18 cellular contexts compared by ENCODE assay signal in genomic region chr4:101174679-101175078, GRCh38.
DNase-seq lines count a peak whose midpoint lies in the region; ATAC-seq, FAIRE-seq and TF ChIP-seq lines count a peak whose summit lies in the region.
"Had no signal": no experiment of that assay in that cellular context is flagged by ENCODE, and none has a peak within 500 bp of the region (broad histone marks: within the 10 kb centered on the region; RNA-seq: fewer than 3 reads in every experiment).

No MANE protein-coding gene starts in this region.

- H3K4me3 Mint-ChIP-seq in stimulated activated naive B cell treated with anti-CD40 and anti-IgM and Interleukin-4, amounts not matched to agents 10 μg/mL and 1 μg/mL and 100 μg/mL, for 72 hours: no peak overlapping the region
- H3K4me3 Mint-ChIP-seq: B cell; CD4-positive, CD25-positive, alpha-beta regulatory T cell had no signal

- H3K27ac Mint-ChIP-seq in stimulated activated naive B cell treated with anti-CD40 and anti-IgM and Interleukin-4, amounts not matched to agents 10 μg/mL and 1 μg/mL and 100 μg/mL, for 72 hours: peak overlapping the region; percentile 25
- H3K27ac Mint-ChIP-seq: B cell; CD4-positive, CD25-positive, alpha-beta regulatory T cell had no signal

- intact Hi-C loops in Right ventricle myocardium superior (cut with DNase I): loop anchor here (10.0 kb wide), 1 partner anchor 470 kb away; no protein-coding TSS in a partner anchor
- intact Hi-C loops in Right ventricle myocardium inferior (cut with DNase I): loop anchor here (5.0 kb wide), 1 partner anchor 173 kb away; the partner anchor contains the start of gene PPP3CA

- peaks cover 30 to 59% of the 10 kb centered on the region in 2 donors for H3K4me1 Mint-ChIP-seq in stimulated activated naive B cell treated with anti-CD40 and anti-IgM and Interleukin-4, amounts not matched to agents 10 μg/mL and 1 μg/mL and 100 μg/mL, for 72 hours

- TF ChIP-seq CTCF in RWPE1 (conservative IDR thresholded peaks at IDR 0.05; ENCODE audit: low read depth): no peak

- no peak for TF ChIP-seq POLR2A in H54 (IDR thresholded peaks at IDR 0.05; ENCODE audit: low read depth, low read length)

- no peak for FAIRE-seq in H54 (lab: Jason Lieb, UNC)

- H3K27me3 Mint-ChIP-seq in stimulated activated naive B cell treated with anti-CD40 and anti-IgM and Interleukin-4, amounts not matched to agents 10 μg/mL and 1 μg/mL and 100 μg/mL, for 72 hours: no peaks in the 10 kb centered on the region
- H3K27me3 Mint-ChIP-seq: B cell; CD4-positive, CD25-positive, alpha-beta regulatory T cell had no signal

- no peak for DNase-seq in Right ventricle myocardium superior
- DNase-seq in Right ventricle myocardium inferior (ENCODE audit: missing footprints): no peak
- DNase-seq in NCI-H69 (lab: John Stamatoyannopoulos, UW): peak; percentile 32
- DNase-seq in left kidney (ENCODE audit: low read depth, low spot score): peak; percentile 18
- no peak for DNase-seq in stimulated activated naive B cell treated with anti-CD40 and anti-IgM and Interleukin-4, amounts not matched to agents 10 μg/mL and 1 μg/mL and 100 μg/mL, for 72 hours
- DNase-seq in H54 (ENCODE audit: insufficient read length, low spot score): no peak
- no peak for DNase-seq in RWPE1 (ENCODE audit: low spot score)
- DNase-seq in NCI-H524 treated with DMSO at 0.1 percent for 48 hours (lab: John Stamatoyannopoulos, UW): no peak
- DNase-seq: CD4-positive, CD25-positive, alpha-beta regulatory T cell; COR-L47; DMS 273 treated with DMSO at 0.1 percent for 48 hours; DND-41; NCI-H1417; NCI-H187; NCI-H2107; NCI-H510A had no signal

- CTCF ChIA-PET in RWPE1 (lab: Yijun Ruan, JAX): no interaction called here

- POLR2A ChIA-PET in RWPE1 (lab: Yijun Ruan, JAX; ENCODE audit: low non-redundant PET): no interaction called here

- H3K36me3 Mint-ChIP-seq in stimulated activated naive B cell treated with anti-CD40 and anti-IgM and Interleukin-4, amounts not matched to agents 10 μg/mL and 1 μg/mL and 100 μg/mL, for 72 hours: peaks cover 6 to 10% of the 10 kb centered on the region in 2 donors

- ATAC-seq in Right ventricle myocardium superior (ENCODE audit: poor library complexity): peak; percentile 26
- ATAC-seq in Right ventricle myocardium inferior: no peak
- no peak for ATAC-seq in stimulated activated naive B cell treated with anti-CD40 and anti-IgM and Interleukin-4, amounts not matched to agents 10 μg/mL and 1 μg/mL and 100 μg/mL, for 72 hours (replicated peaks)

- H3K9me3 Mint-ChIP-seq in stimulated activated naive B cell treated with anti-CD40 and anti-IgM and Interleukin-4, amounts not matched to agents 10 μg/mL and 1 μg/mL and 100 μg/mL, for 72 hours: peaks cover 0 to 1% of the 10 kb centered on the region in 2 donors
- H3K9me3 Mint-ChIP-seq: CD4-positive, CD25-positive, alpha-beta regulatory T cell had no signal

- no peak overlapping the region for H3K27ac ChIP-seq in RWPE1
- H3K27ac ChIP-seq: KMS-11 had no signal

Comparison
In these comparisons a context has a peak if more than half of its experiments do, and no peak if none do; other contexts are left out.
1. DNase-seq: peak in NCI-H69 (single experiment) and left kidney (single experiment); none in Right ventricle myocardium superior (single experiment), Right ventricle myocardium inferior (single experiment), stimulated activated naive B cell treated with anti-CD40 and anti-IgM and Interleukin-4, amounts not matched to agents 10 μg/mL and 1 μg/mL and 100 μg/mL, for 72 hours (single experiment), H54 (single experiment), RWPE1 (single experiment) and NCI-H524 treated with DMSO at 0.1 percent for 48 hours (single experiment).